ENCODE assay signal across 1 cellular context in the genomic region with DNA sequence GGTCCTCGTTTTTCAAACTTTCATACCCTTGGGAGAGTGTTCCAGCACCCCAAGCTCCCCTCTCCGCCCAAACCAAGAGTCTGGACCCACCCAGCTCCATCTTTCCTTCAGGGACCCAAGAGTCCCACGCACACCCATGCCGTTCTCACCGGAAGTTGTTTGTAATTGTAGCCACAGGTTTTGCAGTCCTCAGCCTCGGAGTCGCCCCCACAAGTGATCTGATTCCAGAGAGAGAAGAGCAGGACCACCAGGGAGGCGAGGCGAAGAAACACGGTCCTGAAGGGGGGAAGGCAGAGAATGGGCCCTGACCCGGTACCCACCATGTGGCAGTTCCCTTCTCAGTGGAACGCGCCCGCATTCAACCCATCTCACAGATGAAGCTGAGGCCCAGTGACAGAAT.
TF ChIP-seq lines count a peak whose summit lies in the region.

No MANE protein-coding gene starts in this region.

TF ChIP-seq in WTC11, 78 proteins besides CTCF, POLR2A, EP300 and RAD21 (continued from another document):
- TF ChIP-seq, protein P1, sequence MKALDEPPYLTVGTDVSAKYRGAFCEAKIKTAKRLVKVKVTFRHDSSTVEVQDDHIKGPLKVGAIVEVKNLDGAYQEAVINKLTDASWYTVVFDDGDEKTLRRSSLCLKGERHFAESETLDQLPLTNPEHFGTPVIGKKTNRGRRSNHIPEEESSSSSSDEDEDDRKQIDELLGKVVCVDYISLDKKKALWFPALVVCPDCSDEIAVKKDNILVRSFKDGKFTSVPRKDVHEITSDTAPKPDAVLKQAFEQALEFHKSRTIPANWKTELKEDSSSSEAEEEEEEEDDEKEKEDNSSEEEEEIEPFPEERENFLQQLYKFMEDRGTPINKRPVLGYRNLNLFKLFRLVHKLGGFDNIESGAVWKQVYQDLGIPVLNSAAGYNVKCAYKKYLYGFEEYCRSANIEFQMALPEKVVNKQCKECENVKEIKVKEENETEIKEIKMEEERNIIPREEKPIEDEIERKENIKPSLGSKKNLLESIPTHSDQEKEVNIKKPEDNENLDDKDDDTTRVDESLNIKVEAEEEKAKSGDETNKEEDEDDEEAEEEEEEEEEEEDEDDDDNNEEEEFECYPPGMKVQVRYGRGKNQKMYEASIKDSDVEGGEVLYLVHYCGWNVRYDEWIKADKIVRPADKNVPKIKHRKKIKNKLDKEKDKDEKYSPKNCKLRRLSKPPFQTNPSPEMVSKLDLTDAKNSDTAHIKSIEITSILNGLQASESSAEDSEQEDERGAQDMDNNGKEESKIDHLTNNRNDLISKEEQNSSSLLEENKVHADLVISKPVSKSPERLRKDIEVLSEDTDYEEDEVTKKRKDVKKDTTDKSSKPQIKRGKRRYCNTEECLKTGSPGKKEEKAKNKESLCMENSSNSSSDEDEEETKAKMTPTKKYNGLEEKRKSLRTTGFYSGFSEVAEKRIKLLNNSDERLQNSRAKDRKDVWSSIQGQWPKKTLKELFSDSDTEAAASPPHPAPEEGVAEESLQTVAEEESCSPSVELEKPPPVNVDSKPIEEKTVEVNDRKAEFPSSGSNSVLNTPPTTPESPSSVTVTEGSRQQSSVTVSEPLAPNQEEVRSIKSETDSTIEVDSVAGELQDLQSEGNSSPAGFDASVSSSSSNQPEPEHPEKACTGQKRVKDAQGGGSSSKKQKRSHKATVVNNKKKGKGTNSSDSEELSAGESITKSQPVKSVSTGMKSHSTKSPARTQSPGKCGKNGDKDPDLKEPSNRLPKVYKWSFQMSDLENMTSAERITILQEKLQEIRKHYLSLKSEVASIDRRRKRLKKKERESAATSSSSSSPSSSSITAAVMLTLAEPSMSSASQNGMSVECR (CRISPR knock-in tag; IDR thresholded peaks at IDR 0.05; ENCODE audit: borderline replicate concordance), result no peak
- TF ChIP-seq, protein P2, sequence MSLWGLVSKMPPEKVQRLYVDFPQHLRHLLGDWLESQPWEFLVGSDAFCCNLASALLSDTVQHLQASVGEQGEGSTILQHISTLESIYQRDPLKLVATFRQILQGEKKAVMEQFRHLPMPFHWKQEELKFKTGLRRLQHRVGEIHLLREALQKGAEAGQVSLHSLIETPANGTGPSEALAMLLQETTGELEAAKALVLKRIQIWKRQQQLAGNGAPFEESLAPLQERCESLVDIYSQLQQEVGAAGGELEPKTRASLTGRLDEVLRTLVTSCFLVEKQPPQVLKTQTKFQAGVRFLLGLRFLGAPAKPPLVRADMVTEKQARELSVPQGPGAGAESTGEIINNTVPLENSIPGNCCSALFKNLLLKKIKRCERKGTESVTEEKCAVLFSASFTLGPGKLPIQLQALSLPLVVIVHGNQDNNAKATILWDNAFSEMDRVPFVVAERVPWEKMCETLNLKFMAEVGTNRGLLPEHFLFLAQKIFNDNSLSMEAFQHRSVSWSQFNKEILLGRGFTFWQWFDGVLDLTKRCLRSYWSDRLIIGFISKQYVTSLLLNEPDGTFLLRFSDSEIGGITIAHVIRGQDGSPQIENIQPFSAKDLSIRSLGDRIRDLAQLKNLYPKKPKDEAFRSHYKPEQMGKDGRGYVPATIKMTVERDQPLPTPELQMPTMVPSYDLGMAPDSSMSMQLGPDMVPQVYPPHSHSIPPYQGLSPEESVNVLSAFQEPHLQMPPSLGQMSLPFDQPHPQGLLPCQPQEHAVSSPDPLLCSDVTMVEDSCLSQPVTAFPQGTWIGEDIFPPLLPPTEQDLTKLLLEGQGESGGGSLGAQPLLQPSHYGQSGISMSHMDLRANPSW (CRISPR knock-in tag; conservative IDR thresholded peaks at IDR 0.05; ENCODE audit: low read depth), result no peak
